6 cellular contexts compared by ENCODE assay signal in the genomic region with DNA sequence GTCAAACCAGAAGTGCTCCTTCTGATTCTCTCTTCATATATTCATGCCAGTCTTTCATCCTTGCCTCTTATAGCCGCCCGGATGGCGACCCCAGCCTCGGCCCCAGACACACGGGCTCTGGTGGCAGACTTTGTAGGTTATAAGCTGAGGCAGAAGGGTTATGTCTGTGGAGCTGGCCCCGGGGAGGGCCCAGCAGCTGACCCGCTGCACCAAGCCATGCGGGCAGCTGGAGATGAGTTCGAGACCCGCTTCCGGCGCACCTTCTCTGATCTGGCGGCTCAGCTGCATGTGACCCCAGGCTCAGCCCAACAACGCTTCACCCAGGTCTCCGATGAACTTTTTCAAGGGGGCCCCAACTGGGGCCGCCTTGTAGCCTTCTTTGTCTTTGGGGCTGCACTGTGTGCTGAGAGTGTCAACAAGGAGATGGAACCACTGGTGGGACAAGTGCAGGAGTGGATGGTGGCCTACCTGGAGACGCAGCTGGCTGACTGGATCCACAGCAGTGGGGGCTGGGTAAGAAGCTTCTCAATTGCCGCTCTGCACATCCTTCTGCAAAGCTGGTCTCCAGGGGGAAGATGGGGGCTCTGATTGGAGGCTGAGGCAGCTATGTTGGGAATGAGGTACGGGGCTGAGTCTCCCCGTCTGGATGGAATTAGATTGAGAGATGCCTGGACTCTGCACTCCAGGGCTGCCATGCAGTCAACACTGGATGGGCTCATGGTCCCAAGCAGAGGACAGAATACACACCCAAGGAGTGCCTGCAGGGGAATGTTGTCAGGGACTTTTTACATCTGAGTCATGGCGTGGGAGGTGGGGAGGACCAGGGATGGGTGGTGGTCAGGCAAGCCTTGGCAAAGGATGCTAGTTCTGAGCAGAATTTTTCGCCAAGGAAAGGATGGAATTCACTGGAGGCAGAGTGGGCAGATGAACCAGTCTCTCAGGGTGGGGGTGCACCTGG. TPM values are rescaled to one million over a fixed set of nuclear protein-coding genes. Genes with fewer than 3 reads are reported as not detected.
DNase-seq lines count a peak whose midpoint lies in the region; TF ChIP-seq lines count a peak whose summit lies in the region.

No MANE protein-coding gene starts in this region.

- peak overlapping the region; percentile 91 for H3K4me3 ChIP-seq in HFF-Myc (replicated peaks; ENCODE audit: low read depth, low read length)

- peak overlapping the region; percentile 88 for H3K4me3 Mint-ChIP-seq in dendritic cell treated with granulocyte-macrophage colony-stimulating factor and Interleukin-4, amounts not matched to agents 40 ng/mL and 50 ng/mL, for 4 days
- peak overlapping the region; percentile 94 for H3K4me3 Mint-ChIP-seq in progenitor cell of endocrine pancreas (ENCODE audit: low read depth)

- H3K27me3 Mint-ChIP-seq in dendritic cell treated with granulocyte-macrophage colony-stimulating factor and Interleukin-4, amounts not matched to agents 40 ng/mL and 50 ng/mL, for 4 days, result no peaks in the 10 kb centered on the region
- no peaks in the 10 kb centered on the region for H3K27me3 Mint-ChIP-seq in progenitor cell of endocrine pancreas

- H3K4me1 Mint-ChIP-seq in dendritic cell treated with granulocyte-macrophage colony-stimulating factor and Interleukin-4, amounts not matched to agents 40 ng/mL and 50 ng/mL, for 4 days (ENCODE audit: low read depth), result peaks cover 70% of the 10 kb centered on the region
- H3K4me1 Mint-ChIP-seq in progenitor cell of endocrine pancreas (ENCODE audit: low read depth), result peaks cover 21% of the 10 kb centered on the region

- DNase-seq in HFF-Myc (ENCODE audit: extremely low read depth, low read depth) (no peak), progenitor cell of endocrine pancreas (ENCODE audit: low spot score, unreplicated experiment) (no peak), NCI-H2196 (lab: John Stamatoyannopoulos, UW; ENCODE audit: unreplicated experiment) (no peak), GM13976 (ENCODE audit: low spot score) (no peak), NCI-H146 (lab: John Stamatoyannopoulos, UW) (no peak)

- no peak for TF ChIP-seq CTCF in HFF-Myc (IDR thresholded peaks at IDR 0.05; ENCODE audit: low read depth, low read length, missing control alignments)
- no peak for TF ChIP-seq CTCF in progenitor cell of endocrine pancreas (IDR thresholded peaks at IDR 0.05; ENCODE audit: unreplicated experiment)
- no peak for TF ChIP-seq CTCF in GM13976 (IDR thresholded peaks at IDR 0.05; ENCODE audit: borderline replicate concordance, control extremely low read depth, extremely low read depth, insufficient read depth, missing control alignments)

- peaks cover 59% of the 10 kb centered on the region for H3K36me3 Mint-ChIP-seq in dendritic cell treated with granulocyte-macrophage colony-stimulating factor and Interleukin-4, amounts not matched to agents 40 ng/mL and 50 ng/mL, for 4 days (ENCODE audit: low read depth)
- peaks cover 4% of the 10 kb centered on the region for H3K36me3 Mint-ChIP-seq in progenitor cell of endocrine pancreas (ENCODE audit: insufficient read depth)

- in situ Hi-C loops in GM13976 (cut with MboI; ENCODE audit: low sequenced_read_pairs, unreplicated experiment), result no loop called here

- H3K9me3 Mint-ChIP-seq in dendritic cell treated with granulocyte-macrophage colony-stimulating factor and Interleukin-4, amounts not matched to agents 40 ng/mL and 50 ng/mL, for 4 days, result no peaks in the 10 kb centered on the region
- no peaks in the 10 kb centered on the region for H3K9me3 Mint-ChIP-seq in progenitor cell of endocrine pancreas (ENCODE audit: low read depth)

- peak overlapping the region; percentile 87 for H3K27ac Mint-ChIP-seq in dendritic cell treated with granulocyte-macrophage colony-stimulating factor and Interleukin-4, amounts not matched to agents 40 ng/mL and 50 ng/mL, for 4 days
- peak overlapping the region; percentile 98 for H3K27ac Mint-ChIP-seq in progenitor cell of endocrine pancreas

- intact Hi-C loops in dendritic cell treated with granulocyte-macrophage colony-stimulating factor and Interleukin-4, amounts not matched to agents 40 ng/mL and 50 ng/mL, for 4 days (cut with micrococcal nuclease), result no loop called here

RNA-seq across cellular contexts. Expression of gene BCL2L2, which starts 1.3 kb away (rescaled TPM):
- total RNA-seq in progenitor cell of endocrine pancreas, result 23.7 and 24.3 TPM in 2 replicates

RNA-seq across cellular contexts. Expression of gene PPP1R3E, which starts 5.3 kb away (rescaled TPM):
- 8.4 and 8.9 TPM in 2 replicates for total RNA-seq in progenitor cell of endocrine pancreas

RNA-seq across cellular contexts. Expression of gene PABPN1, which starts 13.3 kb away (rescaled TPM):
- total RNA-seq in progenitor cell of endocrine pancreas, result 318 and 338 TPM in 2 replicates

RNA-seq across cellular contexts. Expression of gene HOMEZ, which starts 22.0 kb away (rescaled TPM):
- total RNA-seq in progenitor cell of endocrine pancreas, result 21.1 and 22.5 TPM in 2 replicates

RNA-seq across cellular contexts. Expression of gene SLC22A17, which starts 44.7 kb away (rescaled TPM):
- total RNA-seq in progenitor cell of endocrine pancreas, result 26.2 and 29.3 TPM in 2 replicates
